In the genomic region with DNA sequence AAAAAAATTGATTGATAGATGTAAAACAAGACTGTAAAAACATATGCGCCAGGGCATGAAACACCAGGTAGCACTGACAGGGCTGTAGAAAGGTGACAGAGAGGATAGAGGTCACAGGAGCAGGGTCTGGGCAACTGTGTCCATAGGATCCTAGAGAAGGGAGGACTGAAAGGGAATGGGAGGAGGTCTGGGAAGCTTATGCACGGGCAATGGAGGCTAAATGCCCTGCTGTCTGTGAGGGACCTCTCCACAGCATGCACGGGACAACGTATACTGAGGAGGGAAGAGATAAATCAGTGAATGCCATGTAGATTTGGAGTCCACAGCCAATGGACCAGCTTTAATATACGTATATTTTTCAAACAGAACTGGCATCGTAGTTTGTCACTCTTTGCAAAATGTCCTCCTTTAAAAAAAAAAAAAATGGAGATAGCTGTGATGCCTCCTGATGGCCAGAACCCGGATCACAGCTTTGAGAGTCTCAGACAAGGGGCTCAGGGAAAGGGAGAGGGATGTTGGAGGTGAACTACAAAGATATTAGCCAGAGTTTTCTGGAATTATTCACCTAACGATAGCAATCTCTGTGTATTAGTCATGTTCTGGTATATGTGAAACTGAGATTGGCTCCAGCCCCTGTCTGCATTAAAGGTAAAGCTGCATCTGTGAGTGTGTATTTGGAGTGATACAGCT, we compare ENCODE assay signal across 21 cellular contexts. TPM values are rescaled to one million over a fixed set of nuclear protein-coding genes. Genes with fewer than 3 reads are reported as not detected.
DNase-seq lines count a peak whose midpoint lies in the region; ATAC-seq and TF ChIP-seq lines count a peak whose summit lies in the region.
"Had no signal": no experiment of that assay in that cellular context is flagged by ENCODE, and none has a peak within 500 bp of the region (broad histone marks: within the 10 kb centered on the region; RNA-seq: fewer than 3 reads in every experiment).

No MANE protein-coding gene starts in this region.

- TF ChIP-seq CTCF in HFFc6 (IDR thresholded peaks at IDR 0.05) (0 out of 2 replicates have a peak, but pooled peaks have one; percentile 20), foreskin keratinocyte (conservative IDR thresholded peaks at IDR 0.05) (no peak), prostate gland (IDR thresholded peaks at IDR 0.05) (no peak)

- H3K36me3 Mint-ChIP-seq in HFFc6 (ENCODE audit: low read depth) = no peaks in the 10 kb centered on the region
- H3K36me3 Mint-ChIP-seq: CD4-positive, alpha-beta memory T cell had no signal

- intact Hi-C loops in prostate gland (cut with DNase I) (no loop called here), left cardiac atrium (cut with DNase I) (no loop called here)

- H3K4me1 Mint-ChIP-seq in HFFc6 (ENCODE audit: low read depth) = peaks cover 22% of the 10 kb centered on the region
- H3K4me1 Mint-ChIP-seq: CD4-positive, alpha-beta memory T cell; nephron had no signal

- H3K4me3 ChIP-seq in prostate gland = no peak overlapping the region

- peak overlapping the region; percentile 72 for H3K4me3 Mint-ChIP-seq in HFFc6
- H3K4me3 Mint-ChIP-seq: CD4-positive, alpha-beta memory T cell; nephron had no signal

- DNase-seq in Daoy (ENCODE audit: low read depth) = peak; percentile 10
- peak; percentile 23 for DNase-seq in HFFc6
- peak; percentile 30 to 60 for DNase-seq in foreskin keratinocyte
- DNase-seq in prostate gland (ENCODE audit: low spot score) = no peak
- no peak for DNase-seq in left cardiac atrium
- DNase-seq: activated CD4-positive, alpha-beta T cell treated with anti-CD3 and anti-CD28 coated beads for 1 hour; activated gamma-delta T cell treated with Interleukin-2 at 50 U/mL for 16 hours; aorta; CD4-positive, alpha-beta memory T cell; cortex of kidney; islet precursor cell; NCI-H1105 treated with DMSO at 0.1 percent for 48 hours; SHP77 had no signal

- H3K4me1 ChIP-seq in foreskin keratinocyte (no peaks in the 10 kb centered on the region), prostate gland (replicated peaks) (no peaks in the 10 kb centered on the region)

- peak overlapping the region; percentile 80 for H3K27ac Mint-ChIP-seq in HFFc6
- H3K27ac Mint-ChIP-seq: CD4-positive, alpha-beta memory T cell; nephron had no signal

- peaks cover 3% of the 10 kb centered on the region; the same call in 1 of the 2 replicates for H3K27me3 Mint-ChIP-seq in HFFc6 (ENCODE audit: insufficient read depth)
- H3K27me3 Mint-ChIP-seq: CD4-positive, alpha-beta memory T cell had no signal

- ATAC-seq in SK-N-SH treated with all-trans-retinoic acid at 6 μM for 48 hours (peak; percentile 85), foreskin keratinocyte (peak; percentile 82), HG03139 (IDR thresholded peaks at IDR 0.05; ENCODE audit: unreplicated experiment) (no peak), GM21526 (IDR thresholded peaks at IDR 0.05; ENCODE audit: low FRiP score, unreplicated experiment) (no peak), left cardiac atrium (no peak)
- ATAC-seq: HCT116 had no signal

- H3K9me3 ChIP-seq in prostate gland = no peaks in the 10 kb centered on the region

- H3K9me3 Mint-ChIP-seq in HFFc6 = no peaks in the 10 kb centered on the region
- H3K9me3 Mint-ChIP-seq: CD4-positive, alpha-beta memory T cell; nephron had no signal

- 65% methylated on average over 8 of the region's 8 CpGs for WGBS in prostate gland

- H3K27me3 ChIP-seq in foreskin keratinocyte (no peaks in the 10 kb centered on the region), prostate gland (replicated peaks; ENCODE audit: insufficient read depth) (no peaks in the 10 kb centered on the region)

- TF ChIP-seq POLR2A in prostate gland (IDR thresholded peaks at IDR 0.05) = no peak

- H3K36me3 ChIP-seq in prostate gland = no peaks in the 10 kb centered on the region

- H3K27ac ChIP-seq in foreskin keratinocyte (no peak overlapping the region), prostate gland (peak overlapping the region in 1 of 2 donors; percentile 58)
- H3K27ac ChIP-seq: HL-60, KMS-11 had no signal

TF ChIP-seq in SK-N-SH treated with all-trans-retinoic acid at 6 μM for 48 hours, 23 proteins besides CTCF, POLR2A, EP300 and RAD21:
- TF ChIP-seq ZC3H10 (CRISPR knock-in tag; IDR thresholded peaks at IDR 0.05) (no peak), ZNF565 (CRISPR knock-in tag; conservative IDR thresholded peaks at IDR 0.05; ENCODE audit: low read depth) (no peak), BACH2 (CRISPR knock-in tag; IDR thresholded peaks at IDR 0.05; ENCODE audit: borderline replicate concordance) (no peak), POU6F1 (CRISPR knock-in tag; IDR thresholded peaks at IDR 0.05; ENCODE audit: borderline replicate concordance, low read depth) (no peak), TSHZ2 (CRISPR knock-in tag; IDR thresholded peaks at IDR 0.05) (no peak), ARNTL (CRISPR knock-in tag; IDR thresholded peaks at IDR 0.05; ENCODE audit: borderline replicate concordance, low read depth) (no peak)

RNA-seq across cellular contexts. Expression of gene RAB40A, which starts 16.0 kb away (rescaled TPM):
- total RNA-seq in Daoy (2014; rRNA removed; shearing (Covaris generic)) = 0.11 TPM in 1 of 2 replicates, not detected in the other
- total RNA-seq in HFFc6 (2021; fragmentation: NEBNext Ultra II Directional; extraction: Animal tissue kit (Norgen Biotek cat#: 25700)) = under 1 TPM in 4 of 6 experiments, not detected in 2; 0.11 to 0.15 (median 0.13) TPM
- total RNA-seq in foreskin keratinocyte (0.07 and 0.11 TPM in 2 replicates), prostate gland (10 to 100 TPM in 1 of 2 donors, 1 to 10 TPM in 1; 1.5 to 24.7 TPM), left cardiac atrium (under 1 TPM; 0.18 TPM)
- polyA plus RNA-seq in foreskin keratinocyte = not detected in 2 replicates
- total RNA-seq: mesenteric fat pad had no signal
- polyA plus RNA-seq: CD4-positive, alpha-beta memory T cell had no signal

Comparison
In these comparisons a context has a peak if more than half of its experiments do, and no peak if none do; other contexts are left out.
1. DNase-seq: peak in Daoy (single experiment), HFFc6 (single experiment) and foreskin keratinocyte (2 of 2); none in prostate gland (single experiment) and left cardiac atrium (single experiment).
2. ATAC-seq: peak in SK-N-SH treated with all-trans-retinoic acid at 6 μM for 48 hours (single experiment) and foreskin keratinocyte (single experiment); none in HG03139 (single experiment), GM21526 (single experiment) and left cardiac atrium (0 of 2).